In the genomic region with DNA sequence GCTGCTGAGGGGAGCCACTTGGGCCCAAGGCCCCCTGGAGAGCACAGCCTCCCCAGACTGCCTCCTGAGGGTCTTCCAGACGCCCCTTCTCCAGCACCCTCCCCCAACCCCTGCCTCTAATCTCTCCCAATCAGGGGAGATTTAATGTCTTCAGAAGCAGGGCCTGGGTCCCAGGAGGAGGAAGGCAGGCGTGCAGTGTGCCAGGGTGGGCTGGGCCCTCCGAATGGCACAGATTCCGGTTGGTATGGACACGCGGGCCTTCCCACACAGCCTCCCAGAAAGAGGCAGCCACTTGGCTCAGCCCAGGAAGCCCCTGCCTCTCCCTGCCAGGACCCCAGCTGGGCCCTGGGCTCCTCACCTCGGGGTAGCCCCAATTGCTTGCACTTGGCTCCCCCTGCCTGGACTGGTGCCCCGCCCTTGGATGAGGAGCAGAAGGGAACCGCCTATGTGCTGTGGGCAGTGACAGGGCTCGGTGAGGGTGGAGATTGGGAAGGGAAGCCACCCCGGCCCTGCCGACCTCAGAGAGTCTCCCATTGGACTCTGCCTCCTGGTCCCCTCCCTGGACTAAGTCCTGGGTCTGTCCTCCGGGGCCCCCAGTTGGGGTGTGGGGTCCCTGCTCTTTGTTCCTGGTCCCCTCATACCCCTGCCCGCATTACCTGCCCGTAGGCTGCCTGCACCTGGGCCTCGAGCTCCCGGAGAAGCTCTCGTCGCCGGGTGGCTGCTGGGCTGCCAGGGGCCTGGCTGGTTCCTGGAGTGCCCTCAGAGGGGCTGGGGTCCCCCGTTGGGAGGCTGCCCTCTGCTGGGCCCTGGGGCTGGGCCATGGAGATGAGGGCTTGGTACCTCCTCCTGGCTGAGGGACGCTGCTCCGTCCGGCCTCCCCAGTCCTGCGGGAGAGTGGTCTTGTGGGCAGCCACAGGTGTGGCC, we compare ENCODE assay signal across 19 cellular contexts. TPM values are rescaled to one million over a fixed set of nuclear protein-coding genes. Genes with fewer than 3 reads are reported as not detected.
A peak's percentile ranks its signal among the peaks of the same experiment; 100 is the strongest.
DNase-seq lines count a peak whose midpoint lies in the region; ATAC-seq and TF ChIP-seq lines count a peak whose summit lies in the region.
"Had no signal": no experiment of that assay in that cellular context is flagged by ENCODE, and none has a peak within 500 bp of the region (broad histone marks: within the 10 kb centered on the region; RNA-seq: fewer than 3 reads in every experiment).

No MANE protein-coding gene starts in this region.

- peak overlapping the region; percentile 84 for H2AK5ac ChIP-seq in neuronal stem cell (ENCODE audit: low read depth, low read length)

- H2BK5ac ChIP-seq in neuronal stem cell (ENCODE audit: low read length), result no peak overlapping the region

- no peaks in the 10 kb centered on the region for H3K36me3 Mint-ChIP-seq in activated naive CD4-positive, alpha-beta T cell treated with anti-CD3 and anti-CD28 coated beads, Interleukin-2, amount 50 U/mL, for 72 hours
- H3K36me3 Mint-ChIP-seq: CD4-positive, alpha-beta memory T cell had no signal

- H3K23ac ChIP-seq in neuronal stem cell (ENCODE audit: low read depth, low read length, poor library complexity), result peak overlapping the region; percentile 73

- WGBS in neuronal stem cell (ENCODE audit: extremely low coverage in 2 of 2, insufficient read length in 2 of 2, insufficient replicate concordance in 1 of 2), 2 donors, result no CpG with 5 or more reads among the region's 25 CpGs

- RAD21 ChIA-PET in HCT116 (lab: Charles Lee; ENCODE audit: low non-redundant PET in 1 of 2, low total read pairs in 2 of 2, uncharacterized antibody in 2 of 2, unreplicated experiment in 2 of 2), result no interaction called here

- H3K4ac ChIP-seq in neuronal stem cell (ENCODE audit: low read length), result no peak overlapping the region

- H3K9ac ChIP-seq in HCT116 (ENCODE audit: low read length) (no peak overlapping the region), neuronal stem cell (ENCODE audit: low read depth, low read length, poor library complexity) (peak overlapping the region; percentile 12)
- H3K9ac ChIP-seq: BLaER1 had no signal

- peaks cover 4 to 11% of the 10 kb centered on the region in 2 donors for H3K9me3 Mint-ChIP-seq in activated naive CD4-positive, alpha-beta T cell treated with anti-CD3 and anti-CD28 coated beads, Interleukin-2, amount 50 U/mL, for 72 hours

- no peak overlapping the region for H2BK120ac ChIP-seq in neuronal stem cell (ENCODE audit: low read depth, low read length)

- no peaks in the 10 kb centered on the region for H4K20me1 ChIP-seq in HCT116 (ENCODE audit: insufficient read depth)
- H4K20me1 ChIP-seq: BLaER1 had no signal

- H3K79me1 ChIP-seq in neuronal stem cell (ENCODE audit: low read depth, low read length), result no peaks in the 10 kb centered on the region

- H4K91ac ChIP-seq in neuronal stem cell (ENCODE audit: low read depth, low read length, poor library complexity), result no peak overlapping the region

- no peaks in the 10 kb centered on the region for H3K9me2 ChIP-seq in HCT116 (ENCODE audit: insufficient read depth)

- H3K36me3 ChIP-seq in HCT116 (ENCODE audit: control insufficient read depth in 1 of 2, insufficient read depth in 2 of 2, low read length in 2 of 2) (no peaks in the 10 kb centered on the region), neuronal stem cell (replicated peaks in 1 of 2; ENCODE audit: control insufficient read depth in 2 of 2, insufficient read depth in 2 of 2, low read length in 2 of 2) (peaks cover 0 to 2% of the 10 kb centered on the region in 2 donors), uterus (no peaks in the 10 kb centered on the region)
- H3K36me3 ChIP-seq: BLaER1, HAP-1 had no signal

- H3K4me3 ChIP-seq in HCT116 (replicated peaks in 1 of 2; ENCODE audit: low read depth in 1 of 2, low read length in 2 of 2) (no peak overlapping the region), coronary artery (no peak overlapping the region), neuronal stem cell (ENCODE audit: low read length in 2 of 2) (no peak overlapping the region), uterus (no peak overlapping the region)
- H3K4me3 ChIP-seq: BLaER1, HAP-1 had no signal

- H2BK15ac ChIP-seq in neuronal stem cell (ENCODE audit: low read length), result peak overlapping the region; percentile 85

- H3K14ac ChIP-seq in neuronal stem cell (ENCODE audit: low read length), result no peak overlapping the region

- BruUV-seq in HCT116 (replicated peaks; lab: Mats Ljungman, UMichigan), result no TSS peak

- intact Hi-C loops in HCT116 (cut with micrococcal nuclease), result no loop called here
- intact Hi-C loops in uterus (cut with DNase I; ENCODE audit: low total_unique reads), result no loop called here

- H3K4me2 ChIP-seq in HCT116 (ENCODE audit: low read length) (no peak overlapping the region), neuronal stem cell (ENCODE audit: insufficient read depth, low read length, poor library complexity, severe bottlenecking) (no peak overlapping the region)
- H3K4me2 ChIP-seq: BLaER1 had no signal

- TF ChIP-seq POLR2A in HCT116 (IDR thresholded peaks at IDR 0.05; ENCODE audit: borderline replicate concordance, extremely low read depth, insufficient read depth, insufficient read length) (no peak), uterus (IDR thresholded peaks at IDR 0.05) (no peak)

- no peaks in the 10 kb centered on the region for H3K9me3 ChIP-seq in HCT116 (ENCODE audit: control insufficient read depth in 1 of 2, insufficient read depth in 1 of 2, low read depth in 1 of 2, low read length in 2 of 2)
- peaks cover 0 to 1% of the 10 kb centered on the region in 2 donors for H3K9me3 ChIP-seq in neuronal stem cell (replicated peaks in 1 of 2; ENCODE audit: control insufficient read depth in 2 of 2, insufficient read depth in 1 of 2, low read depth in 1 of 2, low read length in 2 of 2)
- H3K9me3 ChIP-seq in uterus, result no peaks in the 10 kb centered on the region
- H3K9me3 ChIP-seq: BLaER1, HAP-1 had no signal

- DNase-seq in AG20443 (ENCODE audit: low spot score) (peak; percentile 42), HCT116 (ENCODE audit: low read depth, low spot score) (no peak), coronary artery (ENCODE audit: low spot score) (peak; percentile 65), neuronal stem cell (ENCODE audit: low spot score) (no peak), NCI-H1092 treated with DMSO at 0.1 percent for 48 hours (lab: John Stamatoyannopoulos, UW) (no peak), uterus (no peak)
- DNase-seq in activated naive CD4-positive, alpha-beta T cell treated with anti-CD3 and anti-CD28 coated beads, Interleukin-2, amount 50 U/mL, for 72 hours (ENCODE audit: low spot score in 2 of 2), result no peak
- DNase-seq: CD4-positive, alpha-beta memory T cell; GF-D8; NCI-H1105 treated with DMSO at 0.1 percent for 48 hours; NCI-H1694; NCI-H226; SW 1271 had no signal

- no peaks in the 10 kb centered on the region for H3K27me3 ChIP-seq in HCT116 (ENCODE audit: insufficient read depth, low read length)
- peaks cover 0 to 7% (median 0%) of the 10 kb centered on the region in 3 experiments for H3K27me3 ChIP-seq in neuronal stem cell (ENCODE audit: control insufficient read depth in 3 of 3, insufficient read depth in 3 of 3, low read depth in 1 of 3, low read length in 3 of 3)
- H3K27me3 ChIP-seq in uterus, result no peaks in the 10 kb centered on the region
- H3K27me3 ChIP-seq: BLaER1 had no signal

- no peak overlapping the region for H4K8ac ChIP-seq in neuronal stem cell (ENCODE audit: low read depth, low read length)

- POLR2A ChIA-PET in HCT116 (lab: Charles Lee), result no interaction called here

- H2BK12ac ChIP-seq in neuronal stem cell (ENCODE audit: low read length), result no peak overlapping the region

- no peak for TF ChIP-seq RAD21 in HCT116 (IDR thresholded peaks at IDR 0.05; ENCODE audit: low read depth)

- H2AFZ ChIP-seq in HCT116 (ENCODE audit: low read depth, low read length, poor library complexity, severe bottlenecking) (no peak overlapping the region), neuronal stem cell (ENCODE audit: low read length) (peak overlapping the region; percentile 68)

- no peaks in the 10 kb centered on the region for H3K79me2 ChIP-seq in HCT116 (ENCODE audit: insufficient read depth, low read length)

- TF ChIP-seq CTCF in HCT116 (IDR thresholded peaks at IDR 0.05 in 2 of 3, conservative IDR thresholded peaks at IDR 0.05 in 1 of 3; ENCODE audit: borderline replicate concordance in 1 of 3, insufficient read depth in 1 of 3, low read depth in 2 of 3, low read length in 2 of 3) (no peak), coronary artery (IDR thresholded peaks at IDR 0.05) (no peak), uterus (IDR thresholded peaks at IDR 0.05) (no peak)

- H3K27ac ChIP-seq in HCT116 (ENCODE audit: low read depth, low read length), result no peak overlapping the region
- H3K27ac ChIP-seq in coronary artery, result no peak overlapping the region
- H3K27ac ChIP-seq in neuronal stem cell (replicated peaks; ENCODE audit: low read length), result no peak overlapping the region
- no peak overlapping the region for H3K27ac ChIP-seq in uterus
- H3K27ac ChIP-seq: BLaER1 had no signal

- H3K18ac ChIP-seq in neuronal stem cell (ENCODE audit: low read length), result peak overlapping the region; percentile 27

- peak; percentile 36; the same call in 1 of the 2 replicates for ATAC-seq in HCT116
- ATAC-seq in activated naive CD4-positive, alpha-beta T cell treated with anti-CD3 and anti-CD28 coated beads, Interleukin-2, amount 50 U/mL, for 72 hours, result no peak
- ATAC-seq in HG03521 (IDR thresholded peaks at IDR 0.05; ENCODE audit: unreplicated experiment), result no peak
- ATAC-seq: Right ventricle myocardium inferior had no signal

- H3K4me1 ChIP-seq in HCT116 (ENCODE audit: control insufficient read depth in 1 of 2, insufficient read depth in 2 of 2, low read length in 2 of 2) (peaks cover 0 to 4% of the 10 kb centered on the region in 2 experiments; a peak in 1 of 4 replicates), neuronal stem cell (ENCODE audit: control insufficient read depth in 2 of 2, insufficient read depth in 1 of 2, low read depth in 1 of 2, low read length in 2 of 2) (peaks cover 2 to 10% of the 10 kb centered on the region in 2 donors), uterus (no peaks in the 10 kb centered on the region)
- H3K4me1 ChIP-seq: BLaER1, HAP-1 had no signal

- CTCF ChIA-PET in HCT116 (lab: Charles Lee), result no interaction called here

- no peak overlapping the region for H3K27ac Mint-ChIP-seq in activated naive CD4-positive, alpha-beta T cell treated with anti-CD3 and anti-CD28 coated beads, Interleukin-2, amount 50 U/mL, for 72 hours
- H3K27ac Mint-ChIP-seq: CD4-positive, alpha-beta memory T cell had no signal

RNA-seq across cellular contexts. Expression of a gene that starts 0.6 kb away (rescaled TPM):
- total RNA-seq in HCT116 (2021; ENCODE audit: unreplicated experiment), result not detected
- not detected in 2 replicates for polyA plus RNA-seq in HCT116 (2012)
- polyA plus RNA-seq in neuronal stem cell (2013, experiment 1 of 2), result not detected
- not detected for polyA plus RNA-seq in neuronal stem cell (2013, experiment 2 of 2)
- not detected for total RNA-seq in activated naive CD4-positive, alpha-beta T cell treated with anti-CD3 and anti-CD28 coated beads, Interleukin-2, amount 50 U/mL, for 72 hours
- not detected for total RNA-seq in uterus
- total RNA-seq: A172; CD4-positive, alpha-beta memory T cell; Right ventricle myocardium inferior; SK-MEL-5 had no signal
- polyA plus RNA-seq: CD4-positive, alpha-beta memory T cell had no signal

RNA-seq across cellular contexts. Expression of a gene that starts 15.9 kb away (rescaled TPM):
- total RNA-seq in HCT116 (2021; ENCODE audit: unreplicated experiment) (53.6 TPM), uterus (10 to 100 TPM in 1 of 4 donors, 1 to 10 TPM in 3; 2.1 to 28.7 (median 6.9) TPM)
- 82.3 and 90.6 TPM in 2 replicates for polyA plus RNA-seq in HCT116 (2012)
- polyA plus RNA-seq in neuronal stem cell (2013, experiment 1 of 2), result 32.9 TPM
- 30.1 TPM for polyA plus RNA-seq in neuronal stem cell (2013, experiment 2 of 2)
- total RNA-seq in activated naive CD4-positive, alpha-beta T cell treated with anti-CD3 and anti-CD28 coated beads, Interleukin-2, amount 50 U/mL, for 72 hours, result 10 to 100 TPM; 72.4 to 85.2 TPM

RNA-seq across cellular contexts. Expression of a gene that starts 18.7 kb away (rescaled TPM):
- total RNA-seq in HCT116 (2021; ENCODE audit: unreplicated experiment), result 79.5 TPM
- 44.7 and 63.3 TPM in 2 replicates for polyA plus RNA-seq in HCT116 (2012)
- 54.3 TPM for polyA plus RNA-seq in neuronal stem cell (2013, experiment 1 of 2)
- polyA plus RNA-seq in neuronal stem cell (2013, experiment 2 of 2), result 53.2 TPM
- 100 to 1,000 TPM; 102 to 122 TPM for total RNA-seq in activated naive CD4-positive, alpha-beta T cell treated with anti-CD3 and anti-CD28 coated beads, Interleukin-2, amount 50 U/mL, for 72 hours
- 10 to 100 TPM in 3 of 4 donors, 1 to 10 TPM in 1; 7.9 to 89.7 (median 15.2) TPM for total RNA-seq in uterus

RNA-seq across cellular contexts. Expression of a gene that starts 41.0 kb away (rescaled TPM):
- total RNA-seq in HCT116 (2021; ENCODE audit: unreplicated experiment), result 61.0 TPM
- 83.5 and 95.5 TPM in 2 replicates for polyA plus RNA-seq in HCT116 (2012)
- polyA plus RNA-seq in neuronal stem cell (2013, experiment 1 of 2), result 39.8 TPM
- 38.5 TPM for polyA plus RNA-seq in neuronal stem cell (2013, experiment 2 of 2)
- total RNA-seq in activated naive CD4-positive, alpha-beta T cell treated with anti-CD3 and anti-CD28 coated beads, Interleukin-2, amount 50 U/mL, for 72 hours, result 100 to 1,000 TPM; 151 to 207 TPM
- total RNA-seq in uterus, result 100 to 1,000 TPM in 1 of 4 donors, 10 to 100 TPM in 3; 52.9 to 131 (median 85.5) TPM

RNA-seq across cellular contexts. Expression of a gene that starts 54.8 kb away (rescaled TPM):
- 44.2 TPM for total RNA-seq in HCT116 (2021; ENCODE audit: unreplicated experiment)
- 42.4 and 52.3 TPM in 2 replicates for polyA plus RNA-seq in HCT116 (2012)
- polyA plus RNA-seq in neuronal stem cell (2013, experiment 1 of 2), result 76.5 TPM
- polyA plus RNA-seq in neuronal stem cell (2013, experiment 2 of 2), result 73.2 TPM
- total RNA-seq in activated naive CD4-positive, alpha-beta T cell treated with anti-CD3 and anti-CD28 coated beads, Interleukin-2, amount 50 U/mL, for 72 hours, result 10 to 100 TPM; 39.1 to 77.9 TPM
- 10 to 100 TPM in 3 of 4 donors, 1 to 10 TPM in 1; 6.9 to 59.5 (median 36.0) TPM for total RNA-seq in uterus

Comparison
In these comparisons a context has a peak if more than half of its experiments do, and no peak if none do; other contexts are left out.
1. DNase-seq: peak in AG20443 (single experiment) and coronary artery (single experiment); none in HCT116 (single experiment), neuronal stem cell (single experiment), NCI-H1092 treated with DMSO at 0.1 percent for 48 hours (single experiment), activated naive CD4-positive, alpha-beta T cell treated with anti-CD3 and anti-CD28 coated beads, Interleukin-2, amount 50 U/mL, for 72 hours (0 of 2) and uterus (0 of 2).